ENCODE assay signal across 17 cellular contexts in genomic region chr17:30124273-30124796, GRCh38. TPM values are rescaled to one million over a fixed set of nuclear protein-coding genes. Genes with fewer than 3 reads are reported as not detected.
DNase-seq lines count a peak whose midpoint lies in the region; ATAC-seq and TF ChIP-seq lines count a peak whose summit lies in the region.
"Had no signal": no experiment of that assay in that cellular context is flagged by ENCODE, and none has a peak within 500 bp of the region (broad histone marks: within the 10 kb centered on the region; RNA-seq: fewer than 3 reads in every experiment).

No MANE protein-coding gene starts in this region.

- no peaks in the 10 kb centered on the region for H3K27me3 Mint-ChIP-seq in activated naive CD8-positive, alpha-beta T cell treated with anti-CD3 and anti-CD28 coated beads for 36 hours
- H3K27me3 Mint-ChIP-seq in activated naive CD8-positive, alpha-beta T cell treated with anti-CD3 and anti-CD28 coated beads, Interleukin-2, amount 50 U/mL, for 24 hours, result no peaks in the 10 kb centered on the region
- no peaks in the 10 kb centered on the region for H3K27me3 Mint-ChIP-seq in WTC11 (ENCODE audit: low read depth)
- H3K27me3 Mint-ChIP-seq in endothelial cell (ENCODE audit: unreplicated experiment), result no peaks in the 10 kb centered on the region
- H3K27me3 Mint-ChIP-seq in activated CD8-positive, alpha-beta T cell treated with anti-CD3 and anti-CD28 coated beads, Interleukin-2, amount 10 ng/mL, durations not matched to agents 7 days and 5 days (ENCODE audit: low read depth), result no peaks in the 10 kb centered on the region

- CTCF ChIA-PET in WTC11 (lab: Charles Lee), result interaction anchor here (0.5 to 3.6 kb wide), 17 partner anchors 10 to 215 kb away, joined by 3 to 42 read pairs (median 4); partner anchors contain the start of gene SLC6A4
- CTCF ChIA-PET in activated CD8-positive, alpha-beta T cell treated with anti-CD3 and anti-CD28 coated beads, Interleukin-2, amount 10 ng/mL, durations not matched to agents 7 days and 5 days (lab: Charles Lee), result interaction anchor here (0.8 to 4.1 kb wide), 23 partner anchors 7 to 359 kb away, joined by 3 to 118 read pairs (median 7); partner anchors contain the start of genes NSRP1, SLC6A4 and TMIGD1

- H3K4me3 Mint-ChIP-seq in activated naive CD8-positive, alpha-beta T cell treated with anti-CD3 and anti-CD28 coated beads for 36 hours, result no peak overlapping the region
- no peak overlapping the region for H3K4me3 Mint-ChIP-seq in activated naive CD8-positive, alpha-beta T cell treated with anti-CD3 and anti-CD28 coated beads, Interleukin-2, amount 50 U/mL, for 24 hours
- H3K4me3 Mint-ChIP-seq in WTC11, result no peak overlapping the region
- H3K4me3 Mint-ChIP-seq in endothelial cell (ENCODE audit: unreplicated experiment), result no peak overlapping the region
- no peak overlapping the region for H3K4me3 Mint-ChIP-seq in stimulated activated effector memory CD8-positive, alpha-beta T cell treated with anti-CD3 and anti-CD28 coated beads, Interleukin-12 subunit alpha, Interleukin-12 subunit beta, amount 100 ng/mL, for 72 hours
- no peak overlapping the region for H3K4me3 Mint-ChIP-seq in activated CD8-positive, alpha-beta T cell treated with anti-CD3 and anti-CD28 coated beads, Interleukin-2, amount 10 ng/mL, durations not matched to agents 7 days and 5 days

- no peaks in the 10 kb centered on the region for H3K9me3 Mint-ChIP-seq in activated naive CD8-positive, alpha-beta T cell treated with anti-CD3 and anti-CD28 coated beads for 36 hours
- no peaks in the 10 kb centered on the region for H3K9me3 Mint-ChIP-seq in activated naive CD8-positive, alpha-beta T cell treated with anti-CD3 and anti-CD28 coated beads, Interleukin-2, amount 50 U/mL, for 24 hours
- H3K9me3 Mint-ChIP-seq in WTC11 (no peaks in the 10 kb centered on the region), endothelial cell (ENCODE audit: unreplicated experiment) (no peaks in the 10 kb centered on the region)
- H3K9me3 Mint-ChIP-seq in stimulated activated effector memory CD8-positive, alpha-beta T cell treated with anti-CD3 and anti-CD28 coated beads, Interleukin-12 subunit alpha, Interleukin-12 subunit beta, amount 100 ng/mL, for 72 hours, result no peaks in the 10 kb centered on the region
- H3K9me3 Mint-ChIP-seq in activated CD8-positive, alpha-beta T cell treated with anti-CD3 and anti-CD28 coated beads, Interleukin-2, amount 10 ng/mL, durations not matched to agents 7 days and 5 days (ENCODE audit: insufficient read depth), result no peaks in the 10 kb centered on the region

- peaks cover 43% of the 10 kb centered on the region for H3K4me1 Mint-ChIP-seq in activated naive CD8-positive, alpha-beta T cell treated with anti-CD3 and anti-CD28 coated beads for 36 hours
- H3K4me1 Mint-ChIP-seq in activated naive CD8-positive, alpha-beta T cell treated with anti-CD3 and anti-CD28 coated beads, Interleukin-2, amount 50 U/mL, for 24 hours, result peaks cover 46% of the 10 kb centered on the region
- 0 out of 2 replicates have a peak, but pooled peaks cover 3% of the 10 kb centered on the region for H3K4me1 Mint-ChIP-seq in WTC11
- peaks cover 11% of the 10 kb centered on the region for H3K4me1 Mint-ChIP-seq in endothelial cell (ENCODE audit: unreplicated experiment)
- peaks cover 41% of the 10 kb centered on the region for H3K4me1 Mint-ChIP-seq in stimulated activated effector memory CD8-positive, alpha-beta T cell treated with anti-CD3 and anti-CD28 coated beads, Interleukin-12 subunit alpha, Interleukin-12 subunit beta, amount 100 ng/mL, for 72 hours
- peaks cover 31% of the 10 kb centered on the region for H3K4me1 Mint-ChIP-seq in activated CD8-positive, alpha-beta T cell treated with anti-CD3 and anti-CD28 coated beads, Interleukin-2, amount 10 ng/mL, durations not matched to agents 7 days and 5 days (ENCODE audit: low read depth)

- POLR2A ChIA-PET in WTC11 (lab: Charles Lee), result no interaction called here
- POLR2A ChIA-PET in activated CD8-positive, alpha-beta T cell treated with anti-CD3 and anti-CD28 coated beads, Interleukin-2, amount 10 ng/mL, durations not matched to agents 7 days and 5 days (lab: Charles Lee), result interaction anchor here (1.3 to 1.6 kb wide), 2 partner anchors 19 to 168 kb away, joined by 3 to 4 read pairs; partner anchors contain the start of gene BLMH

- H3K36me3 Mint-ChIP-seq in activated naive CD8-positive, alpha-beta T cell treated with anti-CD3 and anti-CD28 coated beads for 36 hours, result peaks cover 24% of the 10 kb centered on the region
- peaks cover 42% of the 10 kb centered on the region for H3K36me3 Mint-ChIP-seq in activated naive CD8-positive, alpha-beta T cell treated with anti-CD3 and anti-CD28 coated beads, Interleukin-2, amount 50 U/mL, for 24 hours (ENCODE audit: low read depth)
- H3K36me3 Mint-ChIP-seq in WTC11 (peaks cover 18% of the 10 kb centered on the region), endothelial cell (ENCODE audit: low read depth, unreplicated experiment) (peaks cover 11% of the 10 kb centered on the region)
- H3K36me3 Mint-ChIP-seq in stimulated activated effector memory CD8-positive, alpha-beta T cell treated with anti-CD3 and anti-CD28 coated beads, Interleukin-12 subunit alpha, Interleukin-12 subunit beta, amount 100 ng/mL, for 72 hours, result peaks cover 92% of the 10 kb centered on the region
- H3K36me3 Mint-ChIP-seq in activated CD8-positive, alpha-beta T cell treated with anti-CD3 and anti-CD28 coated beads, Interleukin-2, amount 10 ng/mL, durations not matched to agents 7 days and 5 days (ENCODE audit: low read depth), result peaks cover 26% of the 10 kb centered on the region

- no peak for ATAC-seq in activated naive CD8-positive, alpha-beta T cell treated with anti-CD3 and anti-CD28 coated beads, Interleukin-2, amount 50 U/mL, for 24 hours
- ATAC-seq in WTC11 (no peak), GM21528 (IDR thresholded peaks at IDR 0.05; ENCODE audit: low FRiP score, unreplicated experiment) (no peak)
- no peak for ATAC-seq in stimulated activated effector memory CD8-positive, alpha-beta T cell treated with anti-CD3 and anti-CD28 coated beads, Interleukin-12 subunit alpha, Interleukin-12 subunit beta, amount 100 ng/mL, for 72 hours
- ATAC-seq in activated CD8-positive, alpha-beta T cell treated with anti-CD3 and anti-CD28 coated beads, Interleukin-2, amount 10 ng/mL, durations not matched to agents 7 days and 5 days, result no peak
- ATAC-seq: PC-3 had no signal

- TF ChIP-seq CTCF in WTC11 (IDR thresholded peaks at IDR 0.05) (no peak), endothelial cell (IDR thresholded peaks at IDR 0.05; ENCODE audit: unreplicated experiment) (no peak)

- H3K27ac Mint-ChIP-seq in activated naive CD8-positive, alpha-beta T cell treated with anti-CD3 and anti-CD28 coated beads for 36 hours, result peak overlapping the region; percentile 16
- H3K27ac Mint-ChIP-seq in activated naive CD8-positive, alpha-beta T cell treated with anti-CD3 and anti-CD28 coated beads, Interleukin-2, amount 50 U/mL, for 24 hours, result no peak overlapping the region
- H3K27ac Mint-ChIP-seq in WTC11 (peak overlapping the region; percentile 38), endothelial cell (ENCODE audit: unreplicated experiment) (peak overlapping the region; percentile 58)
- peak overlapping the region; percentile 18 for H3K27ac Mint-ChIP-seq in stimulated activated effector memory CD8-positive, alpha-beta T cell treated with anti-CD3 and anti-CD28 coated beads, Interleukin-12 subunit alpha, Interleukin-12 subunit beta, amount 100 ng/mL, for 72 hours
- no peak overlapping the region for H3K27ac Mint-ChIP-seq in activated CD8-positive, alpha-beta T cell treated with anti-CD3 and anti-CD28 coated beads, Interleukin-2, amount 10 ng/mL, durations not matched to agents 7 days and 5 days

- DNase-seq in activated naive CD8-positive, alpha-beta T cell treated with anti-CD3 and anti-CD28 coated beads for 36 hours, result no peak
- DNase-seq in activated naive CD8-positive, alpha-beta T cell treated with anti-CD3 and anti-CD28 coated beads, Interleukin-2, amount 50 U/mL, for 24 hours, result no peak
- DNase-seq in WTC11 (ENCODE audit: low spot score) (no peak), endothelial cell (ENCODE audit: low spot score) (no peak), AG20443 (ENCODE audit: low spot score) (no peak)
- DNase-seq in stimulated activated effector memory CD8-positive, alpha-beta T cell treated with anti-CD3 and anti-CD28 coated beads, Interleukin-12 subunit alpha, Interleukin-12 subunit beta, amount 100 ng/mL, for 72 hours (ENCODE audit: low spot score in 2 of 2), result no peak
- DNase-seq in activated CD8-positive, alpha-beta T cell treated with anti-CD3 and anti-CD28 coated beads, Interleukin-2, amount 10 ng/mL, durations not matched to agents 7 days and 5 days, result no peak
- DNase-seq: DMS79 treated with DMSO at 0.1 percent for 48 hours, GM23248, MG63, NCI-H1105, NCI-H187 treated with DMSO at 0.1 percent for 48 hours, NCI-H2171, NCI-H446 treated with DMSO at 0.1 percent for 48 hours, NCI-H748 treated with DMSO at 0.1 percent for 48 hours, PC-3 had no signal

TF ChIP-seq in WTC11, 78 proteins besides CTCF, POLR2A, EP300 and RAD21 (continues in another document):
- TF ChIP-seq MLX (CRISPR knock-in tag; IDR thresholded peaks at IDR 0.05) (no peak), E2F5 (CRISPR knock-in tag; IDR thresholded peaks at IDR 0.05) (no peak), MYBL2 (CRISPR knock-in tag; IDR thresholded peaks at IDR 0.05) (no peak), MAX (CRISPR knock-in tag; IDR thresholded peaks at IDR 0.05) (no peak), PRRX2 (CRISPR knock-in tag; IDR thresholded peaks at IDR 0.05) (no peak)

RNA-seq across cellular contexts. Expression of gene NSRP1, which starts 7.7 kb away (rescaled TPM):
- total RNA-seq in activated naive CD8-positive, alpha-beta T cell treated with anti-CD3 and anti-CD28 coated beads for 36 hours, result 10 to 100 TPM; 26.1 to 29.7 TPM
- 22.8 to 24.6 TPM (median 23.8 TPM) in 3 replicates for total RNA-seq in WTC11 (2021)
- total RNA-seq in endothelial cell (ENCODE audit: unreplicated experiment), result 20.2 TPM
- 10 to 100 TPM; 19.6 to 21.3 TPM for total RNA-seq in activated CD8-positive, alpha-beta T cell treated with anti-CD3 and anti-CD28 coated beads, Interleukin-2, amount 10 ng/mL, durations not matched to agents 7 days and 5 days

Comparison
In these comparisons a context has a peak if more than half of its experiments do, and no peak if none do; other contexts are left out.
1. H3K27ac Mint-ChIP-seq: peak in activated naive CD8-positive, alpha-beta T cell treated with anti-CD3 and anti-CD28 coated beads for 36 hours (single experiment), WTC11 (single experiment), endothelial cell (single experiment) and stimulated activated effector memory CD8-positive, alpha-beta T cell treated with anti-CD3 and anti-CD28 coated beads, Interleukin-12 subunit alpha, Interleukin-12 subunit beta, amount 100 ng/mL, for 72 hours (single experiment); none in activated naive CD8-positive, alpha-beta T cell treated with anti-CD3 and anti-CD28 coated beads, Interleukin-2, amount 50 U/mL, for 24 hours (single experiment) and activated CD8-positive, alpha-beta T cell treated with anti-CD3 and anti-CD28 coated beads, Interleukin-2, amount 10 ng/mL, durations not matched to agents 7 days and 5 days (single experiment).